Comparison of ENCODE assay signal across 18 cellular contexts in genomic region chr1:4411862-4412261, GRCh38.
DNase-seq lines count a peak whose midpoint lies in the region; FAIRE-seq and TF ChIP-seq lines count a peak whose summit lies in the region.
"Had no signal": no experiment of that assay in that cellular context is flagged by ENCODE, and none has a peak within 500 bp of the region (broad histone marks: within the 10 kb centered on the region; RNA-seq: fewer than 3 reads in every experiment).

No MANE protein-coding gene starts in this region.

- H3K27ac ChIP-seq in ovary = no peak overlapping the region
- H3K27ac ChIP-seq: 22Rv1; BLaER1 treated with 17β-estradiol and CSF1 and Interleukin-3, amounts not matched to agents 10 nM and 100 nM had no signal

- TF ChIP-seq CTCF in bronchial epithelial cell (IDR thresholded peaks at IDR 0.05; ENCODE audit: insufficient read depth, low read length, severe bottlenecking) (no peak), ovary (IDR thresholded peaks at IDR 0.05) (no peak)

- peak; percentile 7 for FAIRE-seq in bronchial epithelial cell (lab: Jason Lieb, UNC)
- FAIRE-seq: D721Med, G401.6, GM12891 had no signal

- H3K4me1 ChIP-seq in ovary (ENCODE audit: insufficient read depth) = no peaks in the 10 kb centered on the region

- intact Hi-C loops in ovary (cut with DNase I) = no loop called here

- H3K4me3 ChIP-seq in bronchial epithelial cell (ENCODE audit: low read depth, low read length) (no peak overlapping the region), ovary (no peak overlapping the region)
- H3K4me3 ChIP-seq: BLaER1 treated with 17β-estradiol and CSF1 and Interleukin-3, amounts not matched to agents 10 nM and 100 nM had no signal

- H3K36me3 ChIP-seq in bronchial epithelial cell (ENCODE audit: control insufficient read depth, insufficient read depth, low read length) = no peaks in the 10 kb centered on the region
- no peaks in the 10 kb centered on the region for H3K36me3 ChIP-seq in ovary
- H3K36me3 ChIP-seq: BLaER1 treated with 17β-estradiol and CSF1 and Interleukin-3, amounts not matched to agents 10 nM and 100 nM had no signal

- 89 to 90% (median 89%) methylated on average over 15 of the region's 15 CpGs for WGBS in ovary, 3 donors

- H3K9me3 ChIP-seq in ovary = peaks cover 0 to 3% of the 10 kb centered on the region in 2 donors

- H3K27me3 ChIP-seq in bronchial epithelial cell (ENCODE audit: control insufficient read depth, insufficient read depth, low read length) = no peaks in the 10 kb centered on the region
- no peaks in the 10 kb centered on the region for H3K27me3 ChIP-seq in ovary
- H3K27me3 ChIP-seq: BLaER1 treated with 17β-estradiol and CSF1 and Interleukin-3, amounts not matched to agents 10 nM and 100 nM had no signal

- TF ChIP-seq EP300 in ovary (IDR thresholded peaks at IDR 0.05) = no peak

- peak; percentile 27 for DNase-seq in DMS153 (lab: John Stamatoyannopoulos, UW)
- DNase-seq in DMS153 treated with DMSO at 0.1 percent for 48 hours (lab: John Stamatoyannopoulos, UW; ENCODE audit: unreplicated experiment) = no peak
- DNase-seq in COLO829 (ENCODE audit: low spot score) = peak; percentile 82
- DNase-seq in NCI-H2029 (lab: John Stamatoyannopoulos, UW) = peak; percentile 54
- DNase-seq in bronchial epithelial cell (ENCODE audit: low read depth) = no peak
- DNase-seq in AG20443 (ENCODE audit: low spot score) = no peak
- no peak for DNase-seq in DMS 273 (lab: John Stamatoyannopoulos, UW; ENCODE audit: unreplicated experiment)
- DNase-seq in ovary = no peak
- DNase-seq: CD4-positive, alpha-beta memory T cell; COR-L47; DMS79; GOT3; H9 had no signal

- no peak for TF ChIP-seq POLR2A in ovary (IDR thresholded peaks at IDR 0.05)

Comparison
In these comparisons a context has a peak if more than half of its experiments do, and no peak if none do; other contexts are left out.
1. DNase-seq: peak in DMS153 (single experiment), COLO829 (single experiment) and NCI-H2029 (single experiment); none in DMS153 treated with DMSO at 0.1 percent for 48 hours (single experiment), bronchial epithelial cell (single experiment), AG20443 (single experiment), DMS 273 (single experiment) and ovary (0 of 5).